In the genomic region with DNA sequence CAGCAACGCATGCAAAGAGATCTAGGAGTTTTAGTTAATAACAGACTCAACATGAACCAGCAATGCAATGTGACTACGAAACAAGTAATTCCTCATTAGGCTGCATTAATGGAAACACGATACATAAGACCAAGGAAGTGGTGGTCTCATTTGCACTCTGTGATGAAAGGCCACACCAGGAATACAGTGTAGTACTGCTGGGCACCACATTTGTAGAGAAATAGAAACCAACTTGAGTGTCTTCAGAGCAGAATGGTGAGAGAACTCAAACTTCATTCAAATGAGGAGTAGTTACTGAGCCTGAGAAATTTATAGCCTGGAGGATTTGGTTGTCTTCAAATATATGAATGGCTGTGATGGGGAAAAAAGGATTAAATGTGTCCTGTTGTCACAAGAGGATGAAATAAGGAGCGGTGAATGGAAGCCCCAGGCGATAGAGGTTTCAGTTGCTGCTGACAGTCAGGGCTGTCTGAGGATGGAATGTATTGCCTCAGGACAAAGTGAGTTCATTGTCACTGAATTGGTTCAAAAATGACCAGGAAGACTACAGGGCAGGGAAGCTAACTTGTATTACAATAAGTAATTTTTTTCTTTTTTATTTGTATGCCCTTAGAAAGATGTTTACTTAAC, we compare ENCODE assay signal across 17 cellular contexts. TPM values are rescaled to one million over a fixed set of nuclear protein-coding genes. Genes with fewer than 3 reads are reported as not detected.
DNase-seq lines count a peak whose midpoint lies in the region; ATAC-seq lines count a peak whose summit lies in the region.
"Had no signal": no experiment of that assay in that cellular context is flagged by ENCODE, and none has a peak within 500 bp of the region (broad histone marks: within the 10 kb centered on the region; RNA-seq: fewer than 3 reads in every experiment).

No MANE protein-coding gene starts in this region.

- H2BK12ac ChIP-seq in trophoblast cell (ENCODE audit: low read length) = no peak overlapping the region

- CTCF ChIA-PET in activated CD4-positive, alpha-beta memory T cell treated with anti-CD3 and anti-CD28 coated beads for 36 hours (lab: Charles Lee) = no interaction called here
- CTCF ChIA-PET in activated CD4-positive, alpha-beta memory T cell treated with anti-CD3 and anti-CD28 coated beads, Interleukin-2, amount 10 ng/mL, durations not matched to agents 7 days and 5 days (lab: Charles Lee) = interaction anchor here (1.7 kb wide), 1 partner anchor 15 kb away, joined by 5 read pairs; no protein-coding TSS in a partner anchor

- H2BK120ac ChIP-seq in trophoblast cell (ENCODE audit: insufficient read depth, low read length, poor library complexity) = no peak overlapping the region

- no peaks in the 10 kb centered on the region for H3K79me2 ChIP-seq in trophoblast cell (ENCODE audit: control insufficient read depth, insufficient read depth, low read length, poor library complexity)

- no peak overlapping the region for H4K12ac ChIP-seq in trophoblast cell (ENCODE audit: low read depth, low read length)

- no peak overlapping the region for H2AFZ ChIP-seq in trophoblast cell (ENCODE audit: insufficient read depth, low read length, poor library complexity)

- no peak overlapping the region for H2AK5ac ChIP-seq in trophoblast cell (ENCODE audit: low read length)

- H3K14ac ChIP-seq in trophoblast cell (ENCODE audit: low read length) = no peak overlapping the region

- DNase-seq in activated CD4-positive, alpha-beta memory T cell treated with anti-CD3 and anti-CD28 coated beads for 36 hours = no peak
- DNase-seq in activated CD4-positive, alpha-beta memory T cell treated with anti-CD3 and anti-CD28 coated beads, Interleukin-2, amount 10 ng/mL, durations not matched to agents 7 days and 5 days = no peak
- no peak for DNase-seq in central memory CD8-positive, alpha-beta T cell (ENCODE audit: low spot score in 2 of 2)
- DNase-seq in trophoblast cell = peak; percentile 88 to 97
- DNase-seq in NCI-H2227 treated with DMSO at 0.1 percent for 48 hours (lab: John Stamatoyannopoulos, UW) = no peak
- DNase-seq: brain microvascular endothelial cell, DMS 273 treated with DMSO at 0.1 percent for 48 hours, glutamatergic neuron, kidney glomerular epithelial cell, NCI-H2171, SK-N-SH had no signal

- peaks cover 55% of the 10 kb centered on the region for H3K4me1 Mint-ChIP-seq in activated CD4-positive, alpha-beta memory T cell treated with anti-CD3 and anti-CD28 coated beads for 36 hours (ENCODE audit: low read depth)
- peaks cover 25% of the 10 kb centered on the region for H3K4me1 Mint-ChIP-seq in activated CD4-positive, alpha-beta memory T cell treated with anti-CD3 and anti-CD28 coated beads, Interleukin-2, amount 10 ng/mL, durations not matched to agents 7 days and 5 days
- H3K4me1 Mint-ChIP-seq in central memory CD8-positive, alpha-beta T cell = peaks cover 37% of the 10 kb centered on the region

- H3K4me3 ChIP-seq in trophoblast cell (ENCODE audit: low read depth, low read length) = no peak overlapping the region
- H3K4me3 ChIP-seq: prostate gland had no signal

- no peaks in the 10 kb centered on the region for H3K9me3 ChIP-seq in trophoblast cell (ENCODE audit: insufficient read depth, low read depth, low read length)
- H3K9me3 ChIP-seq: prostate gland, SK-N-SH had no signal

- peak overlapping the region; percentile 51 for H3K27ac Mint-ChIP-seq in activated CD4-positive, alpha-beta memory T cell treated with anti-CD3 and anti-CD28 coated beads for 36 hours
- H3K27ac Mint-ChIP-seq in activated CD4-positive, alpha-beta memory T cell treated with anti-CD3 and anti-CD28 coated beads, Interleukin-2, amount 10 ng/mL, durations not matched to agents 7 days and 5 days = no peak overlapping the region
- peak overlapping the region; percentile 89 for H3K27ac Mint-ChIP-seq in central memory CD8-positive, alpha-beta T cell (ENCODE audit: low read depth)
- H3K27ac Mint-ChIP-seq: WTC11 had no signal

- no peak overlapping the region for H4K91ac ChIP-seq in trophoblast cell (ENCODE audit: low read depth, low read length)

- intact Hi-C loops in activated CD4-positive, alpha-beta memory T cell treated with anti-CD3 and anti-CD28 coated beads for 36 hours (cut with micrococcal nuclease) = loop anchor here (1.0 to 5.0 kb wide), 4 partner anchors 8 to 51 kb away; partner anchors contain the start of gene NFKB1

- no peaks in the 10 kb centered on the region for H3K27me3 ChIP-seq in trophoblast cell (ENCODE audit: insufficient read depth, low read length)
- H3K27me3 ChIP-seq: brain microvascular endothelial cell had no signal

- H3K27me3 Mint-ChIP-seq in activated CD4-positive, alpha-beta memory T cell treated with anti-CD3 and anti-CD28 coated beads for 36 hours = no peaks in the 10 kb centered on the region
- H3K27me3 Mint-ChIP-seq in activated CD4-positive, alpha-beta memory T cell treated with anti-CD3 and anti-CD28 coated beads, Interleukin-2, amount 10 ng/mL, durations not matched to agents 7 days and 5 days = no peaks in the 10 kb centered on the region
- H3K27me3 Mint-ChIP-seq in central memory CD8-positive, alpha-beta T cell = no peaks in the 10 kb centered on the region

- peaks cover 0 to 4% of the 10 kb centered on the region in 2 experiments for H3K4me1 ChIP-seq in trophoblast cell (ENCODE audit: control insufficient read depth in 1 of 2, insufficient read depth in 2 of 2, low read length in 2 of 2)
- H3K4me1 ChIP-seq: prostate gland had no signal

- WGBS in trophoblast cell (ENCODE audit: extremely low coverage, insufficient coverage, insufficient read length) = no CpG with 5 or more reads among the region's 5 CpGs

- no peak overlapping the region for H3K4me2 ChIP-seq in trophoblast cell (ENCODE audit: low read length)
- H3K4me2 ChIP-seq: SK-N-SH had no signal

- peak; percentile 51 for ATAC-seq in HG03354 (IDR thresholded peaks at IDR 0.05; ENCODE audit: poor library complexity, severe bottlenecking, unreplicated experiment)
- ATAC-seq in central memory CD8-positive, alpha-beta T cell (replicated peaks; ENCODE audit: extremely low read depth, poor library complexity, severe bottlenecking) = no peak
- ATAC-seq in GM18858 (IDR thresholded peaks at IDR 0.05; ENCODE audit: unreplicated experiment) = no peak
- ATAC-seq in GM18861 (IDR thresholded peaks at IDR 0.05; ENCODE audit: unreplicated experiment) = no peak
- ATAC-seq: WTC11 had no signal

- H4K8ac ChIP-seq in trophoblast cell (ENCODE audit: low read depth, low read length) = no peak overlapping the region

- peaks cover 0 to 2% of the 10 kb centered on the region in 2 experiments for H3K36me3 ChIP-seq in trophoblast cell (ENCODE audit: control insufficient read depth in 1 of 2, insufficient read depth in 2 of 2, low read length in 2 of 2)
- H3K36me3 ChIP-seq: brain microvascular endothelial cell, prostate gland had no signal

- no peak overlapping the region for H3K4ac ChIP-seq in trophoblast cell (ENCODE audit: low read depth, low read length)

- H3K9me3 Mint-ChIP-seq in activated CD4-positive, alpha-beta memory T cell treated with anti-CD3 and anti-CD28 coated beads for 36 hours = no peaks in the 10 kb centered on the region
- H3K9me3 Mint-ChIP-seq in activated CD4-positive, alpha-beta memory T cell treated with anti-CD3 and anti-CD28 coated beads, Interleukin-2, amount 10 ng/mL, durations not matched to agents 7 days and 5 days = no peaks in the 10 kb centered on the region
- no peaks in the 10 kb centered on the region for H3K9me3 Mint-ChIP-seq in central memory CD8-positive, alpha-beta T cell
- H3K9me3 Mint-ChIP-seq: activated T-helper 1 cell treated with anti-CD3 and anti-CD28 coated beads, Interleukin-12 subunit alpha, Interleukin-12 subunit beta, Interleukin-2, Interleukin-4 antibody, amounts not matched to agents 30 ng/mL and 10 ng/mL and 1 ng/mL, durations not matched to agents 14 hours and 24 hours and 36 hours; WTC11 had no signal

- H3K23ac ChIP-seq in trophoblast cell (ENCODE audit: low read length) = no peak overlapping the region

- H3K9ac ChIP-seq in trophoblast cell (ENCODE audit: low read length) = no peak overlapping the region
- H3K9ac ChIP-seq: SK-N-SH had no signal

- no peak overlapping the region for H3K27ac ChIP-seq in trophoblast cell (ENCODE audit: low read depth, low read length)
- H3K27ac ChIP-seq: brain microvascular endothelial cell, prostate gland had no signal

- H3K18ac ChIP-seq in trophoblast cell (ENCODE audit: low read length) = no peak overlapping the region

- H3K79me1 ChIP-seq in trophoblast cell (ENCODE audit: low read length) = no peaks in the 10 kb centered on the region

- H3K4me3 Mint-ChIP-seq in activated CD4-positive, alpha-beta memory T cell treated with anti-CD3 and anti-CD28 coated beads for 36 hours = no peak overlapping the region
- H3K4me3 Mint-ChIP-seq in activated CD4-positive, alpha-beta memory T cell treated with anti-CD3 and anti-CD28 coated beads, Interleukin-2, amount 10 ng/mL, durations not matched to agents 7 days and 5 days = no peak overlapping the region
- peak overlapping the region; percentile 10 for H3K4me3 Mint-ChIP-seq in central memory CD8-positive, alpha-beta T cell
- H3K4me3 Mint-ChIP-seq: WTC11 had no signal

- POLR2A ChIA-PET in activated CD4-positive, alpha-beta memory T cell treated with anti-CD3 and anti-CD28 coated beads for 36 hours (lab: Charles Lee) = no interaction called here
- POLR2A ChIA-PET in activated CD4-positive, alpha-beta memory T cell treated with anti-CD3 and anti-CD28 coated beads, Interleukin-2, amount 10 ng/mL, durations not matched to agents 7 days and 5 days (lab: Charles Lee) = interaction anchor here (1.0 kb wide), 1 partner anchor 12 kb away, joined by 3 read pairs; no protein-coding TSS in a partner anchor

- peaks cover 22% of the 10 kb centered on the region for H3K36me3 Mint-ChIP-seq in activated CD4-positive, alpha-beta memory T cell treated with anti-CD3 and anti-CD28 coated beads for 36 hours
- H3K36me3 Mint-ChIP-seq in activated CD4-positive, alpha-beta memory T cell treated with anti-CD3 and anti-CD28 coated beads, Interleukin-2, amount 10 ng/mL, durations not matched to agents 7 days and 5 days (ENCODE audit: low read depth) = peaks cover 40% of the 10 kb centered on the region
- H3K36me3 Mint-ChIP-seq in central memory CD8-positive, alpha-beta T cell (ENCODE audit: insufficient read depth) = peaks cover 21% of the 10 kb centered on the region
- H3K36me3 Mint-ChIP-seq: WTC11 had no signal

- no peak overlapping the region for H2BK5ac ChIP-seq in trophoblast cell (ENCODE audit: low read depth, low read length, poor library complexity)

RNA-seq across cellular contexts. Expression of gene NFKB1, which starts 50.9 kb away (rescaled TPM):
- total RNA-seq in activated CD4-positive, alpha-beta memory T cell treated with anti-CD3 and anti-CD28 coated beads for 36 hours = 100 to 1,000 TPM; 122 to 133 TPM
- total RNA-seq in activated CD4-positive, alpha-beta memory T cell treated with anti-CD3 and anti-CD28 coated beads, Interleukin-2, amount 10 ng/mL, durations not matched to agents 7 days and 5 days = 10 to 100 TPM; 84.7 to 88.1 TPM
- 10.3 and 10.7 TPM in 2 replicates for polyA plus RNA-seq in trophoblast cell (2013)

Comparison
In these comparisons a context has a peak if more than half of its experiments do, and no peak if none do; other contexts are left out.
1. DNase-seq: peak in trophoblast cell (2 of 2); none in activated CD4-positive, alpha-beta memory T cell treated with anti-CD3 and anti-CD28 coated beads for 36 hours (single experiment), activated CD4-positive, alpha-beta memory T cell treated with anti-CD3 and anti-CD28 coated beads, Interleukin-2, amount 10 ng/mL, durations not matched to agents 7 days and 5 days (single experiment), central memory CD8-positive, alpha-beta T cell (0 of 2) and NCI-H2227 treated with DMSO at 0.1 percent for 48 hours (single experiment).